In the genomic region with DNA sequence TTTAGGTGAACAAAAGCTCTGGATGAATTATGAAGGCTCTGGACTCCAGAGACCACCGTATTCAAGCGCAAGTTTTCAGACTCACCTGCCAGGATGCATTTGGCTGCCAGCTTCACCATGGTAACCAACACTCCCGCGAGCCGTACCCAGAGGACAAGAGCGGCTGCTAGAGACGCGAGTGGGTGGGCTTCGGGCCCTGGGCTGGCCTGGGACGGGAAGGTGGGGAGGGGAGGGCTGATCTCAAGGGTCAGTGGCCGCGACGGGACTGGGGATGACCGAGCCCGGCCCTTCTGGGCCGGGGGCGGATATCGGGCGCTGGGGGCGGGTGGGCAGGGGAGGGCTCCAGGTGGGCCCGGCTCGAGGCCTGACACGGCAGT, we compare ENCODE assay signal across 8 cellular contexts. TPM values are rescaled to one million over a fixed set of nuclear protein-coding genes. Genes with fewer than 3 reads are reported as not detected.
DNase-seq lines count a peak whose midpoint lies in the region; ATAC-seq, FAIRE-seq and TF ChIP-seq lines count a peak whose summit lies in the region.

No MANE protein-coding gene starts in this region.

- H3K9me3 ChIP-seq in DOHH2 (ENCODE audit: control insufficient read depth, insufficient read depth, low read length) (no peaks in the 10 kb centered on the region), RWPE2 (ENCODE audit: severe bottlenecking) (no peaks in the 10 kb centered on the region), GM12878 (replicated peaks; ENCODE audit: control insufficient read depth, insufficient read depth, low read length) (no peaks in the 10 kb centered on the region)

- CTCF ChIA-PET in GM12878 (lab: Yijun Ruan, JAX), result interaction anchor here (0.9 to 3.7 kb wide), 14 partner anchors 9 to 270 kb away, joined by 3 to 17 read pairs (median 4); no protein-coding TSS in a partner anchor

- H3K27me3 ChIP-seq in DOHH2 (ENCODE audit: control insufficient read depth, low read length), result no peaks in the 10 kb centered on the region
- no peaks in the 10 kb centered on the region for H3K27me3 ChIP-seq in RWPE2 (ENCODE audit: insufficient read depth, poor library complexity, severe bottlenecking)
- no peaks in the 10 kb centered on the region for H3K27me3 ChIP-seq in GM12878 (replicated peaks in 1 of 2; ENCODE audit: control insufficient read depth in 2 of 2, insufficient read depth in 2 of 2, low read length in 1 of 2)

- H3K27ac ChIP-seq in DOHH2 (ENCODE audit: low read depth, low read length) (no peak overlapping the region), RWPE2 (ENCODE audit: poor library complexity, severe bottlenecking) (peak overlapping the region; percentile 29), GM12878 (ENCODE audit: control insufficient read depth, insufficient read depth) (peak overlapping the region; percentile 37; the same call in 1 of the 2 replicates)

- H3K36me3 ChIP-seq in DOHH2 (ENCODE audit: control insufficient read depth, low read length) (no peaks in the 10 kb centered on the region), RWPE2 (ENCODE audit: low read depth) (no peaks in the 10 kb centered on the region), GM12878 (ENCODE audit: control insufficient read depth in 2 of 2, insufficient read depth in 2 of 2, low read length in 1 of 2) (no peaks in the 10 kb centered on the region; a peak in 1 of 4 replicates)

- DNase-seq in RWPE2 (ENCODE audit: low spot score) (no peak), GM12878 (ENCODE audit: low read depth, low spot score) (no peak), islet precursor cell (peak; percentile 61), NCI-H146 treated with DMSO at 0.1 percent for 48 hours (lab: John Stamatoyannopoulos, UW; ENCODE audit: unreplicated experiment) (no peak)
- peak; percentile 50 for DNase-seq in stimulated activated CD4-positive, alpha-beta T cell treated with anti-CD3 and anti-CD28 coated beads, Interleukin-15, amount 100 ng/mL, for 24 hours

- no peaks in the 10 kb centered on the region for H3F3A ChIP-seq in DOHH2 (ENCODE audit: control insufficient read depth, insufficient read depth)

- POLR2A ChIA-PET in GM12878 (lab: Charles Lee), result interaction anchor here (0.8 to 1.0 kb wide), 2 partner anchors 11 to 81 kb away, joined by 3 to 4 read pairs; no protein-coding TSS in a partner anchor

- RAD21 ChIA-PET in GM12878 (lab: Charles Lee; ENCODE audit: unreplicated experiment), result interaction anchor here (0.9 to 1.2 kb wide), 4 partner anchors 84 to 206 kb away, joined by 3 to 5 read pairs (median 4); no protein-coding TSS in a partner anchor

- no peaks in the 10 kb centered on the region for H3K9me2 ChIP-seq in DOHH2 (replicated peaks; ENCODE audit: control insufficient read depth, low read length)

- H3K79me2 ChIP-seq in DOHH2 (ENCODE audit: control insufficient read depth, low read length) (peaks cover 9% of the 10 kb centered on the region), GM12878 (ENCODE audit: control insufficient read depth, insufficient read depth, low read length) (no peaks in the 10 kb centered on the region)

- H4K20me1 ChIP-seq in DOHH2 (ENCODE audit: control insufficient read depth, insufficient read depth, low read depth, low read length), result no peaks in the 10 kb centered on the region
- H4K20me1 ChIP-seq in GM12878 (ENCODE audit: control insufficient read depth, insufficient read depth), result no peaks in the 10 kb centered on the region

- SMC1A ChIA-PET in GM12878 (lab: Charles Lee; ENCODE audit: uncharacterized antibody, unreplicated experiment), result interaction anchor here (0.7 to 2.5 kb wide), 5 partner anchors 11 to 165 kb away, joined by 3 to 11 read pairs (median 5); no protein-coding TSS in a partner anchor

- BruUV-seq in GM12878 (replicated peaks; lab: Mats Ljungman, UMichigan), result no TSS peak

- peak overlapping the region; percentile 73 for H3K9ac ChIP-seq in GM12878 (ENCODE audit: control insufficient read depth, insufficient read depth, low read length)

- no peak for TF ChIP-seq EP300 in GM12878 (IDR thresholded peaks at IDR 0.05; ENCODE audit: borderline replicate concordance in 1 of 2, control insufficient read depth in 1 of 2, low read depth in 2 of 2, low read length in 2 of 2)

- ATAC-seq in HG02623 (IDR thresholded peaks at IDR 0.05; ENCODE audit: unreplicated experiment) (peak; percentile 5), RWPE2 (ENCODE audit: low read depth) (no peak; the same call in 2 of the 3 replicates), GM12878 (peak; percentile 11), HG03521 (IDR thresholded peaks at IDR 0.05; ENCODE audit: unreplicated experiment) (no peak)

- TF ChIP-seq CTCF in DOHH2 (IDR thresholded peaks at IDR 0.05; ENCODE audit: low read depth, low read length, poor library complexity, severe bottlenecking), result no peak
- TF ChIP-seq CTCF in RWPE2 (IDR thresholded peaks at IDR 0.05; ENCODE audit: poor library complexity, severe bottlenecking), result no peak
- no peak for TF ChIP-seq CTCF in GM12878 (IDR thresholded peaks at IDR 0.05 in 2 of 3, conservative IDR thresholded peaks at IDR 0.05 in 1 of 3; ENCODE audit: control insufficient read depth in 2 of 3, extremely low read depth in 1 of 3, insufficient read depth in 1 of 3, low read depth in 3 of 3, low read length in 3 of 3)

- no peak for TF ChIP-seq RAD21 in GM12878 (IDR thresholded peaks at IDR 0.05; ENCODE audit: insufficient read depth, low read depth, low read length)

- H3K4me3 ChIP-seq in DOHH2 (ENCODE audit: low read length) (peak overlapping the region; percentile 85), RWPE2 (ENCODE audit: severe bottlenecking) (peak overlapping the region; percentile 45), GM12878 (peak overlapping the region; percentile 87)

- intact Hi-C loops in GM12878 (cut with micrococcal nuclease; ENCODE audit: unreplicated experiment), result no loop called here

- H3K4me1 ChIP-seq in DOHH2 (ENCODE audit: control insufficient read depth, low read length), result peaks cover 16% of the 10 kb centered on the region
- H3K4me1 ChIP-seq in RWPE2 (ENCODE audit: insufficient read depth, poor library complexity, severe bottlenecking), result peaks cover 6% of the 10 kb centered on the region
- peaks cover 11% of the 10 kb centered on the region for H3K4me1 ChIP-seq in GM12878 (ENCODE audit: control insufficient read depth, insufficient read depth, low read length)

- WGBS in GM12878 (ENCODE audit: insufficient coverage, insufficient replicate concordance, low lambda C conversion rate, missing lambda C conversion rate), result 1% methylated on average over 10 of the region's 23 CpGs

- FAIRE-seq in GM12878 (lab: Jason Lieb, UNC), result no peak

- H3K4me2 ChIP-seq in DOHH2 (ENCODE audit: low read length) (peak overlapping the region; percentile 72), GM12878 (ENCODE audit: control insufficient read depth, insufficient read depth) (peak overlapping the region; percentile 78)

- no peak for TF ChIP-seq POLR2A in GM12878 (IDR thresholded peaks at IDR 0.05; ENCODE audit: low read depth, low read length)

- in situ Hi-C loops in GM12878 (cut with MboI), result no loop called here

- peak overlapping the region; percentile 81 for H2AFZ ChIP-seq in GM12878 (ENCODE audit: control insufficient read depth, low read depth, low read length)

TF ChIP-seq in GM12878, 131 proteins besides CTCF, POLR2A, EP300 and RAD21 (continues in another document):
- TF ChIP-seq FOS (IDR thresholded peaks at IDR 0.05; ENCODE audit: borderline replicate concordance, extremely low read depth, insufficient read length) (no peak), KDM1A (IDR thresholded peaks at IDR 0.05; ENCODE audit: borderline replicate concordance) (no peak)

RNA-seq across cellular contexts. Expression of a gene that starts 0.3 kb away (rescaled TPM):
- 4.1 and 6.3 TPM in 2 replicates for total RNA-seq in GM12878 (2013; cell fraction: nucleolus; rRNA removed)
- 12.0 and 12.1 TPM in 2 replicates for total RNA-seq in GM12878 (2014; rRNA removed)
- total RNA-seq in GM12878 (2014; rRNA removed; fragmentation: Illumina TruSeq; extraction: Trizol), result 8.4 and 9.5 TPM in 2 replicates
- 18.5 and 18.8 TPM in 2 replicates for total RNA-seq in GM12878 (2021)
- polyA plus RNA-seq in GM12878 (2011; ENCODE audit: low read depth), result 8.2 TPM
- polyA plus RNA-seq in GM12878 (2011; rRNA removed), result 1.9 and 2.7 TPM in 2 replicates
- polyA plus RNA-seq in GM12878 (2011; cell fraction: cytosol; rRNA removed), result 1.6 and 2.1 TPM in 2 replicates
- polyA plus RNA-seq in GM12878 (2011; cell fraction: nucleus; rRNA removed), result 5.4 and 8.9 TPM in 2 replicates
- polyA plus RNA-seq in GM12878 (2012), result 11.7 and 12.2 TPM in 2 replicates
- polyA plus RNA-seq in GM12878 (2014; fragmentation: Illumina TruSeq; extraction: Trizol), result 3.7 and 7.1 TPM in 2 replicates
- polyA plus RNA-seq in GM12878 (2014; fragmentation: Nextera tagmentation; extraction: Ambion mirVana), result 1 to 10 TPM; 2.7 to 3.0 TPM
- 15.3 and 18.0 TPM in 2 replicates for polyA plus RNA-seq in GM12878 (2014; rRNA removed)
- 10 to 100 TPM; 26.2 to 32.5 TPM for polyA plus RNA-seq in GM12878 (2016; fragmentation: Nextera tagmentation; extraction: Ambion mirVana)
- polyA minus RNA-seq in GM12878 (2011; rRNA and poly(A)+ RNA removed), result 0.88 and 1.3 TPM in 2 replicates
- 0.53 and 1.4 TPM in 2 replicates for polyA minus RNA-seq in GM12878 (2011; cell fraction: cytosol; rRNA and poly(A)+ RNA removed)
- polyA minus RNA-seq in GM12878 (2011; cell fraction: nucleus; rRNA and poly(A)+ RNA removed), result 1.5 and 1.6 TPM in 2 replicates

RNA-seq across cellular contexts. Expression of a gene that starts 41.3 kb away (rescaled TPM):
- total RNA-seq in GM12878 (2013; cell fraction: nucleolus; rRNA removed), result not detected in 2 replicates
- total RNA-seq in GM12878 (2014; rRNA removed) (not detected in 2 replicates), GM12878 (2014; rRNA removed; fragmentation: Illumina TruSeq; extraction: Trizol) (not detected in 2 replicates), GM12878 (2021) (not detected in 2 replicates)
- polyA plus RNA-seq in GM12878 (2011; ENCODE audit: low read depth), result not detected
- polyA plus RNA-seq in GM12878 (2011; rRNA removed) (not detected in 2 replicates), GM12878 (2014; fragmentation: Illumina TruSeq; extraction: Trizol) (not detected in 2 replicates), GM12878 (2014; fragmentation: Nextera tagmentation; extraction: Ambion mirVana) (not detected), GM12878 (2014; rRNA removed) (not detected in 2 replicates), GM12878 (2016; fragmentation: Nextera tagmentation; extraction: Ambion mirVana) (not detected)
- polyA plus RNA-seq in GM12878 (2011; cell fraction: cytosol; rRNA removed), result not detected in 2 replicates
- not detected in 2 replicates for polyA plus RNA-seq in GM12878 (2011; cell fraction: nucleus; rRNA removed)
- polyA plus RNA-seq in GM12878 (2012), result not detected in 2 replicates
- not detected in 2 replicates for polyA minus RNA-seq in GM12878 (2011; rRNA and poly(A)+ RNA removed)
- polyA minus RNA-seq in GM12878 (2011; cell fraction: cytosol; rRNA and poly(A)+ RNA removed), result not detected in 2 replicates
- polyA minus RNA-seq in GM12878 (2011; cell fraction: nucleus; rRNA and poly(A)+ RNA removed), result not detected in 2 replicates

Comparison
In these comparisons a context has a peak if more than half of its experiments do, and no peak if none do; other contexts are left out.
1. ATAC-seq: peak in HG02623 (single experiment) and GM12878 (single experiment); none in RWPE2 (single experiment) and HG03521 (single experiment).
2. DNase-seq: peak in islet precursor cell (single experiment) and stimulated activated CD4-positive, alpha-beta T cell treated with anti-CD3 and anti-CD28 coated beads, Interleukin-15, amount 100 ng/mL, for 24 hours (single experiment); none in RWPE2 (single experiment), GM12878 (single experiment) and NCI-H146 treated with DMSO at 0.1 percent for 48 hours (single experiment).
3. Peak in every context shown above with its lines, with median percentiles within 50 percentile points of each other: H3K4me3 ChIP-seq.